Comparison of ENCODE assay signal across 14 cellular contexts in genomic region chr4:7792616-7793015, GRCh38.
DNase-seq lines count a peak whose midpoint lies in the region; ATAC-seq and TF ChIP-seq lines count a peak whose summit lies in the region.
"Had no signal": no experiment of that assay in that cellular context is flagged by ENCODE, and none has a peak within 500 bp of the region (broad histone marks: within the 10 kb centered on the region; RNA-seq: fewer than 3 reads in every experiment).

No MANE protein-coding gene starts in this region.

- H3K9me3 ChIP-seq in upper lobe of right lung: no peaks in the 10 kb centered on the region
- no peaks in the 10 kb centered on the region for H3K9me3 ChIP-seq in CD4-positive, alpha-beta memory T cell (ENCODE audit: control insufficient read depth in 1 of 2, low read length in 2 of 2)
- H3K9me3 ChIP-seq: vagina had no signal

- CTCF ChIA-PET in activated B cell treated with CpG ODN at 0.5 μM for 24 hours (lab: Charles Lee): interaction anchor here (0.6 to 1.9 kb wide), 2 partner anchors 9 to 461 kb away, joined by 3 to 5 read pairs; no protein-coding TSS in a partner anchor
- CTCF ChIA-PET in CD4-positive, alpha-beta memory T cell (lab: Charles Lee; ENCODE audit: partially characterized antibody): interaction anchor here (1.2 to 2.0 kb wide), 2 partner anchors 9 to 15 kb away, joined by 4 to 11 read pairs; no protein-coding TSS in a partner anchor

- no peak overlapping the region for H3K4me3 ChIP-seq in upper lobe of right lung
- H3K4me3 ChIP-seq in CD4-positive, alpha-beta memory T cell (ENCODE audit: low read length in 2 of 2): no peak overlapping the region
- H3K4me3 ChIP-seq: vagina had no signal

- no peak overlapping the region for H3K4me3 Mint-ChIP-seq in activated B cell treated with CpG ODN at 0.5 μM for 24 hours
- H3K4me3 Mint-ChIP-seq in CD4-positive, alpha-beta memory T cell: no peak overlapping the region
- H3K4me3 Mint-ChIP-seq: activated CD4-positive, alpha-beta memory T cell treated with anti-CD3 and anti-CD28 coated beads for 36 hours had no signal

- intact Hi-C loops in activated B cell treated with CpG ODN at 0.5 μM for 24 hours (cut with micrococcal nuclease): no loop called here
- intact Hi-C loops in upper lobe of right lung (cut with DNase I): no loop called here
- intact Hi-C loops in CD4-positive, alpha-beta memory T cell (cut with micrococcal nuclease): no loop called here

- H3K36me3 Mint-ChIP-seq in activated B cell treated with CpG ODN at 0.5 μM for 24 hours (ENCODE audit: low read depth): no peaks in the 10 kb centered on the region
- peaks cover 29 to 46% of the 10 kb centered on the region in 2 donors for H3K36me3 Mint-ChIP-seq in CD4-positive, alpha-beta memory T cell

- H3K27me3 ChIP-seq in upper lobe of right lung: no peaks in the 10 kb centered on the region
- no peaks in the 10 kb centered on the region for H3K27me3 ChIP-seq in CD4-positive, alpha-beta memory T cell (ENCODE audit: insufficient read depth, low read length)
- H3K27me3 ChIP-seq: vagina had no signal

- H3K27ac Mint-ChIP-seq in activated B cell treated with CpG ODN at 0.5 μM for 24 hours: no peak overlapping the region
- H3K27ac Mint-ChIP-seq in CD4-positive, alpha-beta memory T cell: no peak overlapping the region
- H3K27ac Mint-ChIP-seq: activated CD4-positive, alpha-beta memory T cell treated with anti-CD3 and anti-CD28 coated beads for 36 hours had no signal

- H3K36me3 ChIP-seq in upper lobe of right lung: peaks cover 23% of the 10 kb centered on the region
- H3K36me3 ChIP-seq in CD4-positive, alpha-beta memory T cell (ENCODE audit: insufficient read depth, low read length): no peaks in the 10 kb centered on the region

- H3K4me1 Mint-ChIP-seq in activated B cell treated with CpG ODN at 0.5 μM for 24 hours: peaks cover 11% of the 10 kb centered on the region
- peaks cover 0 to 2% (median 0%) of the 10 kb centered on the region in 4 donors for H3K4me1 Mint-ChIP-seq in CD4-positive, alpha-beta memory T cell

- TF ChIP-seq CTCF in activated B cell treated with CpG ODN at 0.5 μM for 24 hours (IDR thresholded peaks at IDR 0.05) (no peak), upper lobe of right lung (IDR thresholded peaks at IDR 0.05) (no peak)

- peaks cover 4% of the 10 kb centered on the region for H3K27me3 Mint-ChIP-seq in activated B cell treated with CpG ODN at 0.5 μM for 24 hours
- H3K27me3 Mint-ChIP-seq in CD4-positive, alpha-beta memory T cell: no peaks in the 10 kb centered on the region
- H3K27me3 Mint-ChIP-seq: activated CD4-positive, alpha-beta memory T cell treated with anti-CD3 and anti-CD28 coated beads for 36 hours had no signal

- no peaks in the 10 kb centered on the region for H3K9me3 Mint-ChIP-seq in activated B cell treated with CpG ODN at 0.5 μM for 24 hours
- H3K9me3 Mint-ChIP-seq in CD4-positive, alpha-beta memory T cell: no peaks in the 10 kb centered on the region
- H3K9me3 Mint-ChIP-seq: activated CD4-positive, alpha-beta memory T cell treated with anti-CD3 and anti-CD28 coated beads for 36 hours had no signal

- peak; percentile 58 for ATAC-seq in GM18907 (IDR thresholded peaks at IDR 0.05; ENCODE audit: unreplicated experiment)
- ATAC-seq in HG02884 (IDR thresholded peaks at IDR 0.05; ENCODE audit: unreplicated experiment): peak; percentile 89
- peak; percentile 42 for ATAC-seq in activated B cell treated with CpG ODN at 0.5 μM for 24 hours (ENCODE audit: low read depth)
- ATAC-seq in upper lobe of right lung: no peak
- ATAC-seq in HG02678 (IDR thresholded peaks at IDR 0.05; ENCODE audit: unreplicated experiment): no peak
- ATAC-seq: Right ventricle myocardium inferior had no signal

- POLR2A ChIA-PET in activated B cell treated with CpG ODN at 0.5 μM for 24 hours (lab: Charles Lee): no interaction called here
- POLR2A ChIA-PET in CD4-positive, alpha-beta memory T cell (lab: Charles Lee; ENCODE audit: partially characterized antibody): no interaction called here

- H3K27ac ChIP-seq in upper lobe of right lung: no peak overlapping the region
- no peak overlapping the region for H3K27ac ChIP-seq in CD4-positive, alpha-beta memory T cell (ENCODE audit: low read depth, low read length)
- H3K27ac ChIP-seq: vagina had no signal

- H3K4me1 ChIP-seq in upper lobe of right lung: peaks cover 3% of the 10 kb centered on the region
- H3K4me1 ChIP-seq in CD4-positive, alpha-beta memory T cell (ENCODE audit: insufficient read depth, low read length): no peaks in the 10 kb centered on the region
- H3K4me1 ChIP-seq: vagina had no signal

- DNase-seq in activated B cell treated with CpG ODN at 0.5 μM for 24 hours (no peak), upper lobe of right lung (peak; percentile 1), epidermal melanocyte (ENCODE audit: insufficient read length, low spot score) (no peak)
- DNase-seq in CD4-positive, alpha-beta memory T cell: no peak
- DNase-seq: activated CD4-positive, alpha-beta memory T cell treated with anti-CD3 and anti-CD28 coated beads for 36 hours; mammary epithelial cell; NCI-H2081; stimulated activated naive CD4-positive, alpha-beta T cell; T-helper 9 cell had no signal

Comparison
In these comparisons a context has a peak if more than half of its experiments do, and no peak if none do; other contexts are left out.
1. ATAC-seq: peak in GM18907 (single experiment), HG02884 (single experiment) and activated B cell treated with CpG ODN at 0.5 μM for 24 hours (single experiment); none in upper lobe of right lung (single experiment) and HG02678 (single experiment).